Comparison of ENCODE assay signal across 8 cellular contexts in genomic region chr4:53377319-53378170, GRCh38. TPM values are rescaled to one million over a fixed set of nuclear protein-coding genes. Genes with fewer than 3 reads are reported as not detected.
A peak's percentile ranks its signal among the peaks of the same experiment; 100 is the strongest.
DNase-seq lines count a peak whose midpoint lies in the region; ATAC-seq and TF ChIP-seq lines count a peak whose summit lies in the region.

TSS of gene FIP1L1 (plus strand) at chr4:53377641. CDS start at chr4:53377839, 198 bp downstream.

- H3K4me1 ChIP-seq in RWPE2 (ENCODE audit: insufficient read depth, poor library complexity, severe bottlenecking): peaks cover 11% of the 10 kb centered on the region

- H3K27ac ChIP-seq in RWPE2 (ENCODE audit: poor library complexity, severe bottlenecking): peak within 1 kb of the TSS; percentile 38

- DNase-seq in EL (peak; percentile 88), H4 (ENCODE audit: low spot score) (peak; percentile 88), LoVo (ENCODE audit: low spot score) (peak; percentile 94), RWPE2 (ENCODE audit: low spot score) (peak; percentile 87), fibroblast of the aortic adventitia (ENCODE audit: low read depth) (peak; percentile 89)
- peak; percentile 99 for DNase-seq in activated effector memory CD4-positive, alpha-beta T cell treated with anti-CD3 and anti-CD28 coated beads, Interleukin-2, amount 50 U/mL, for 16 hours

- H3K27me3 Mint-ChIP-seq in nephron (ENCODE audit: low read depth): peaks cover 4% of the 10 kb centered on the region
- peaks cover 3% of the 10 kb centered on the region for H3K27me3 Mint-ChIP-seq in stimulated activated naive CD8-positive, alpha-beta T cell treated with anti-CD3 and anti-CD28 coated beads, Interleukin-15, Interleukin-2, amounts not matched to agents 100 ng/mL and 50 ng/mL, for 24 hours

- peaks cover 31% of the 10 kb centered on the region for H3K36me3 ChIP-seq in RWPE2 (ENCODE audit: low read depth)

- no peaks in the 10 kb centered on the region for H3K27me3 ChIP-seq in RWPE2 (ENCODE audit: insufficient read depth, poor library complexity, severe bottlenecking)

- TF ChIP-seq CTCF in RWPE2 (IDR thresholded peaks at IDR 0.05; ENCODE audit: poor library complexity, severe bottlenecking) (no peak), fibroblast of the aortic adventitia (IDR thresholded peaks at IDR 0.05; ENCODE audit: insufficient read depth, low read length) (no peak), nephron (IDR thresholded peaks at IDR 0.05; ENCODE audit: unreplicated experiment in 3 of 3) (no peak)

- ATAC-seq in RWPE2 (ENCODE audit: low read depth): peak; percentile 95

- H3K9me3 ChIP-seq in RWPE2 (ENCODE audit: severe bottlenecking): no peaks in the 10 kb centered on the region

- H3K4me1 Mint-ChIP-seq in nephron: peaks cover 28% of the 10 kb centered on the region
- H3K4me1 Mint-ChIP-seq in stimulated activated naive CD8-positive, alpha-beta T cell treated with anti-CD3 and anti-CD28 coated beads, Interleukin-15, Interleukin-2, amounts not matched to agents 100 ng/mL and 50 ng/mL, for 24 hours (ENCODE audit: low read depth): peaks cover 45% of the 10 kb centered on the region

- H3K4me3 ChIP-seq in RWPE2 (ENCODE audit: severe bottlenecking): peak within 1 kb of the TSS; percentile 76
- peak within 1 kb of the TSS; percentile 83 for H3K4me3 ChIP-seq in fibroblast of the aortic adventitia (ENCODE audit: low read depth, low read length)

- H3K36me3 Mint-ChIP-seq in nephron (ENCODE audit: low read depth): peaks cover 8% of the 10 kb centered on the region
- peaks cover 19% of the 10 kb centered on the region for H3K36me3 Mint-ChIP-seq in stimulated activated naive CD8-positive, alpha-beta T cell treated with anti-CD3 and anti-CD28 coated beads, Interleukin-15, Interleukin-2, amounts not matched to agents 100 ng/mL and 50 ng/mL, for 24 hours (ENCODE audit: low read depth)

- H3K4me3 Mint-ChIP-seq in nephron: peak within 1 kb of the TSS; percentile 96 to 100 (median 99)
- H3K4me3 Mint-ChIP-seq in stimulated activated naive CD8-positive, alpha-beta T cell treated with anti-CD3 and anti-CD28 coated beads, Interleukin-15, Interleukin-2, amounts not matched to agents 100 ng/mL and 50 ng/mL, for 24 hours: peak within 1 kb of the TSS; percentile 97

- H3K9me3 Mint-ChIP-seq in nephron: no peaks in the 10 kb centered on the region
- no peaks in the 10 kb centered on the region for H3K9me3 Mint-ChIP-seq in stimulated activated naive CD8-positive, alpha-beta T cell treated with anti-CD3 and anti-CD28 coated beads, Interleukin-15, Interleukin-2, amounts not matched to agents 100 ng/mL and 50 ng/mL, for 24 hours

- H3K27ac Mint-ChIP-seq in nephron: peak within 1 kb of the TSS; percentile 96 to 99 (median 98)
- H3K27ac Mint-ChIP-seq in stimulated activated naive CD8-positive, alpha-beta T cell treated with anti-CD3 and anti-CD28 coated beads, Interleukin-15, Interleukin-2, amounts not matched to agents 100 ng/mL and 50 ng/mL, for 24 hours: peak within 1 kb of the TSS; percentile 97

RNA-seq across cellular contexts. Expression of gene FIP1L1, which starts in this region (rescaled TPM):
- total RNA-seq in H4 (2014; rRNA removed; shearing (Covaris generic)): 36.3 and 45.4 TPM in 2 replicates
- 115 and 176 TPM in 2 replicates for total RNA-seq in fibroblast of the aortic adventitia (ENCODE audit: low replicate concordance)

Comparison
In these comparisons a context has a peak if more than half of its experiments do, and no peak if none do; other contexts are left out.
1. Peak in every context shown above with its lines: DNase-seq, ATAC-seq, H3K4me3 ChIP-seq and H3K27ac ChIP-seq.